Comparison of ENCODE assay signal across 16 cellular contexts in genomic region chrX:96764864-96765263, GRCh38.
DNase-seq lines count a peak whose midpoint lies in the region; ATAC-seq, FAIRE-seq and TF ChIP-seq lines count a peak whose summit lies in the region.
"Had no signal": no experiment of that assay in that cellular context is flagged by ENCODE, and none has a peak within 500 bp of the region (broad histone marks: within the 10 kb centered on the region; RNA-seq: fewer than 3 reads in every experiment).

No MANE protein-coding gene starts in this region.

- peak overlapping the region; percentile 19 for H3K27ac Mint-ChIP-seq in activated B cell treated with CpG ODN at 0.5 μM for 24 hours
- H3K27ac Mint-ChIP-seq: activated T-cell treated with anti-CD3 and anti-CD28 coated beads, Interleukin-2, amount 50 U/mL, for 72 hours had no signal

- no peak for TF ChIP-seq CTCF in activated B cell treated with CpG ODN at 0.5 μM for 24 hours (IDR thresholded peaks at IDR 0.05)
- no peak for TF ChIP-seq CTCF in psoas muscle (IDR thresholded peaks at IDR 0.05)

- H3K4me3 ChIP-seq in psoas muscle: no peak overlapping the region
- H3K4me3 ChIP-seq: coronary artery, lung had no signal

- no peak overlapping the region for H3K4me3 Mint-ChIP-seq in activated B cell treated with CpG ODN at 0.5 μM for 24 hours
- H3K4me3 Mint-ChIP-seq: activated T-cell treated with anti-CD3 and anti-CD28 coated beads, Interleukin-2, amount 50 U/mL, for 72 hours had no signal

- ATAC-seq in GM18861 (IDR thresholded peaks at IDR 0.05; ENCODE audit: unreplicated experiment): peak; percentile 68
- ATAC-seq in GM21381 (IDR thresholded peaks at IDR 0.05; ENCODE audit: unreplicated experiment): peak; percentile 88
- ATAC-seq in HG02943 (IDR thresholded peaks at IDR 0.05; ENCODE audit: low read depth, unreplicated experiment): peak; percentile 77
- peak; percentile 31 for ATAC-seq in activated B cell treated with CpG ODN at 0.5 μM for 24 hours (ENCODE audit: low read depth)
- no peak for ATAC-seq in psoas muscle
- ATAC-seq: activated T-cell treated with anti-CD3 and anti-CD28 coated beads, Interleukin-2, amount 50 U/mL, for 72 hours; SK-N-SH treated with all-trans-retinoic acid at 6 μM for 48 hours had no signal

- no peak for DNase-seq in activated B cell treated with CpG ODN at 0.5 μM for 24 hours
- no peak for DNase-seq in psoas muscle
- no peak for DNase-seq in Ammon's horn (ENCODE audit: low spot score)
- no peak for DNase-seq in superior temporal gyrus (ENCODE audit: extremely low spot score)
- DNase-seq in urothelium cell line (ENCODE audit: low spot score): no peak
- DNase-seq: activated T-cell treated with anti-CD3 and anti-CD28 coated beads, Interleukin-2, amount 50 U/mL, for 72 hours; AML-193; Kasumi-1; NCI-H2081 treated with DMSO at 0.1 percent for 48 hours had no signal

- no peaks in the 10 kb centered on the region for H3K9me3 Mint-ChIP-seq in activated B cell treated with CpG ODN at 0.5 μM for 24 hours
- H3K9me3 Mint-ChIP-seq: activated T-cell treated with anti-CD3 and anti-CD28 coated beads, Interleukin-2, amount 50 U/mL, for 72 hours had no signal

- no peaks in the 10 kb centered on the region for H3K36me3 ChIP-seq in psoas muscle (ENCODE audit: insufficient read depth in 1 of 2, low read depth in 1 of 2)

- no peaks in the 10 kb centered on the region for H3K9me3 ChIP-seq in psoas muscle

- 41 to 91% (median 88%) methylated on average over 1 of the region's 1 CpG for WGBS in psoas muscle, 3 donors

- no peaks in the 10 kb centered on the region for H3K27me3 Mint-ChIP-seq in activated B cell treated with CpG ODN at 0.5 μM for 24 hours

- POLR2A ChIA-PET in activated B cell treated with CpG ODN at 0.5 μM for 24 hours (lab: Charles Lee): no interaction called here

- H3K4me1 ChIP-seq in psoas muscle: no peaks in the 10 kb centered on the region

- CTCF ChIA-PET in activated B cell treated with CpG ODN at 0.5 μM for 24 hours (lab: Charles Lee): no interaction called here

- no peaks in the 10 kb centered on the region for H3K27me3 ChIP-seq in psoas muscle (ENCODE audit: insufficient read depth in 3 of 3, low read length in 2 of 3)

- peaks cover 11% of the 10 kb centered on the region for H3K4me1 Mint-ChIP-seq in activated B cell treated with CpG ODN at 0.5 μM for 24 hours

- intact Hi-C loops in activated B cell treated with CpG ODN at 0.5 μM for 24 hours (cut with micrococcal nuclease) (no loop called here), psoas muscle (cut with DNase I) (loop anchor here in 1 of 2 donors (10.0 kb wide), 1 partner anchor 390 kb away; no protein-coding TSS in a partner anchor)

- no peak for FAIRE-seq in urothelium cell line (lab: Jason Lieb, UNC)

- H3K27ac ChIP-seq in psoas muscle: no peak overlapping the region
- H3K27ac ChIP-seq: coronary artery, VCaP had no signal

- H3K36me3 Mint-ChIP-seq in activated B cell treated with CpG ODN at 0.5 μM for 24 hours (ENCODE audit: low read depth): peaks cover 4% of the 10 kb centered on the region

Comparison
In these comparisons a context has a peak if more than half of its experiments do, and no peak if none do; other contexts are left out.
1. ATAC-seq: peak in GM18861 (single experiment), GM21381 (single experiment), HG02943 (single experiment) and activated B cell treated with CpG ODN at 0.5 μM for 24 hours (single experiment); none in psoas muscle (0 of 4).